9 cellular contexts compared by ENCODE assay signal in genomic region chr2:45992021-45992745, GRCh38.
DNase-seq lines count a peak whose midpoint lies in the region; ATAC-seq and TF ChIP-seq lines count a peak whose summit lies in the region.
"Had no signal": no experiment of that assay in that cellular context is flagged by ENCODE, and none has a peak within 500 bp of the region (broad histone marks: within the 10 kb centered on the region; RNA-seq: fewer than 3 reads in every experiment).

No MANE protein-coding gene starts in this region.

- no peak overlapping the region for H3K4me3 Mint-ChIP-seq in brain
- no peak overlapping the region for H3K4me3 Mint-ChIP-seq in activated CD8-positive, alpha-beta T cell treated with anti-CD3 and anti-CD28 coated beads, Interleukin-2, amount 10 ng/mL, durations not matched to agents 7 days and 5 days
- H3K4me3 Mint-ChIP-seq: CD4-positive, alpha-beta T cell had no signal

- H3K27ac Mint-ChIP-seq in brain, result peak overlapping the region in 3 of 5 experiments; percentile 28 to 84 (median 42)
- H3K27ac Mint-ChIP-seq in activated CD8-positive, alpha-beta T cell treated with anti-CD3 and anti-CD28 coated beads, Interleukin-2, amount 10 ng/mL, durations not matched to agents 7 days and 5 days, result no peak overlapping the region
- H3K27ac Mint-ChIP-seq: CD4-positive, alpha-beta T cell had no signal

- H3K36me3 ChIP-seq in right lobe of liver, result no peaks in the 10 kb centered on the region

- H3K4me1 ChIP-seq in right lobe of liver, result peaks cover 0 to 43% (median 21%) of the 10 kb centered on the region in 4 donors

- H3K27me3 Mint-ChIP-seq in brain, result peaks cover 3% of the 10 kb centered on the region
- H3K27me3 Mint-ChIP-seq in activated CD8-positive, alpha-beta T cell treated with anti-CD3 and anti-CD28 coated beads, Interleukin-2, amount 10 ng/mL, durations not matched to agents 7 days and 5 days (ENCODE audit: low read depth), result no peaks in the 10 kb centered on the region
- H3K27me3 Mint-ChIP-seq: CD4-positive, alpha-beta T cell had no signal

- no peaks in the 10 kb centered on the region for H3K4me1 Mint-ChIP-seq in brain
- H3K4me1 Mint-ChIP-seq in activated CD8-positive, alpha-beta T cell treated with anti-CD3 and anti-CD28 coated beads, Interleukin-2, amount 10 ng/mL, durations not matched to agents 7 days and 5 days (ENCODE audit: low read depth), result peaks cover 6% of the 10 kb centered on the region

- peak overlapping the region in 2 of 3 donors; percentile 56 to 72 for H3K27ac ChIP-seq in right lobe of liver

- intact Hi-C loops in right lobe of liver (cut with DNase I), result loop anchor here in 1 of 2 donors (10.0 kb wide), 1 partner anchor 463 kb away; no protein-coding TSS in a partner anchor

- no peak overlapping the region for H3K4me3 ChIP-seq in right lobe of liver

- CTCF ChIA-PET in activated CD8-positive, alpha-beta T cell treated with anti-CD3 and anti-CD28 coated beads, Interleukin-2, amount 10 ng/mL, durations not matched to agents 7 days and 5 days (lab: Charles Lee), result interaction anchor here (1.2 to 2.4 kb wide), 5 partner anchors 12 to 376 kb away, joined by 3 to 29 read pairs (median 8); no protein-coding TSS in a partner anchor

- H3K9me3 ChIP-seq in right lobe of liver, result no peaks in the 10 kb centered on the region

- peaks cover 6% of the 10 kb centered on the region for H3K36me3 Mint-ChIP-seq in brain
- H3K36me3 Mint-ChIP-seq in activated CD8-positive, alpha-beta T cell treated with anti-CD3 and anti-CD28 coated beads, Interleukin-2, amount 10 ng/mL, durations not matched to agents 7 days and 5 days (ENCODE audit: low read depth), result no peaks in the 10 kb centered on the region

- TF ChIP-seq POLR2A in right lobe of liver (IDR thresholded peaks at IDR 0.05), result peak; percentile 46

- TF ChIP-seq CTCF in brain (conservative IDR thresholded peaks at IDR 0.05) (no peak), right lobe of liver (IDR thresholded peaks at IDR 0.05) (no peak)

- WGBS in right lobe of liver (ENCODE audit: insufficient coverage, low coverage, low lambda C conversion rate, missing lambda C conversion rate), result 22% methylated on average over 9 of the region's 11 CpGs

- H3K9me3 Mint-ChIP-seq in brain, result peaks cover 0 to 7% (median 3%) of the 10 kb centered on the region in 5 experiments
- H3K9me3 Mint-ChIP-seq in activated CD8-positive, alpha-beta T cell treated with anti-CD3 and anti-CD28 coated beads, Interleukin-2, amount 10 ng/mL, durations not matched to agents 7 days and 5 days (ENCODE audit: insufficient read depth), result no peaks in the 10 kb centered on the region
- H3K9me3 Mint-ChIP-seq: CD4-positive, alpha-beta T cell had no signal

- POLR2A ChIA-PET in activated CD8-positive, alpha-beta T cell treated with anti-CD3 and anti-CD28 coated beads, Interleukin-2, amount 10 ng/mL, durations not matched to agents 7 days and 5 days (lab: Charles Lee), result no interaction called here

- peak; percentile 72 to 84 (median 75) for ATAC-seq in right lobe of liver
- ATAC-seq in activated CD8-positive, alpha-beta T cell treated with anti-CD3 and anti-CD28 coated beads, Interleukin-2, amount 10 ng/mL, durations not matched to agents 7 days and 5 days, result no peak

- DNase-seq in SIG-M5 treated with dmso at 0.1 percent for 504 hours (lab: John Stamatoyannopoulos, UW; ENCODE audit: unreplicated experiment), result peak; percentile 27
- DNase-seq in SIG-M5 (lab: John Stamatoyannopoulos, UW), result no peak
- DNase-seq in right lobe of liver, result peak; percentile 83 to 94 (median 89)
- DNase-seq in GM19240 (ENCODE audit: insufficient read length, low spot score), result no peak
- DNase-seq in activated CD8-positive, alpha-beta T cell treated with anti-CD3 and anti-CD28 coated beads, Interleukin-2, amount 10 ng/mL, durations not matched to agents 7 days and 5 days, result no peak
- no peak for DNase-seq in NK-92 treated with Interleukin-12 subunit alpha and Interleukin-12 subunit beta, amount 100 ng/mL, for 24 hours (lab: John Stamatoyannopoulos, UW)
- DNase-seq in AML-193 (lab: John Stamatoyannopoulos, UW), result no peak
- DNase-seq: CD4-positive, alpha-beta T cell had no signal

- no peaks in the 10 kb centered on the region for H3K27me3 ChIP-seq in right lobe of liver

Comparison
In these comparisons a context has a peak if more than half of its experiments do, and no peak if none do; other contexts are left out.
1. DNase-seq: peak in SIG-M5 treated with dmso at 0.1 percent for 504 hours (single experiment) and right lobe of liver (3 of 3); none in SIG-M5 (single experiment), GM19240 (single experiment), activated CD8-positive, alpha-beta T cell treated with anti-CD3 and anti-CD28 coated beads, Interleukin-2, amount 10 ng/mL, durations not matched to agents 7 days and 5 days (single experiment), NK-92 treated with Interleukin-12 subunit alpha and Interleukin-12 subunit beta, amount 100 ng/mL, for 24 hours (single experiment) and AML-193 (0 of 2).